In the genomic region with DNA sequence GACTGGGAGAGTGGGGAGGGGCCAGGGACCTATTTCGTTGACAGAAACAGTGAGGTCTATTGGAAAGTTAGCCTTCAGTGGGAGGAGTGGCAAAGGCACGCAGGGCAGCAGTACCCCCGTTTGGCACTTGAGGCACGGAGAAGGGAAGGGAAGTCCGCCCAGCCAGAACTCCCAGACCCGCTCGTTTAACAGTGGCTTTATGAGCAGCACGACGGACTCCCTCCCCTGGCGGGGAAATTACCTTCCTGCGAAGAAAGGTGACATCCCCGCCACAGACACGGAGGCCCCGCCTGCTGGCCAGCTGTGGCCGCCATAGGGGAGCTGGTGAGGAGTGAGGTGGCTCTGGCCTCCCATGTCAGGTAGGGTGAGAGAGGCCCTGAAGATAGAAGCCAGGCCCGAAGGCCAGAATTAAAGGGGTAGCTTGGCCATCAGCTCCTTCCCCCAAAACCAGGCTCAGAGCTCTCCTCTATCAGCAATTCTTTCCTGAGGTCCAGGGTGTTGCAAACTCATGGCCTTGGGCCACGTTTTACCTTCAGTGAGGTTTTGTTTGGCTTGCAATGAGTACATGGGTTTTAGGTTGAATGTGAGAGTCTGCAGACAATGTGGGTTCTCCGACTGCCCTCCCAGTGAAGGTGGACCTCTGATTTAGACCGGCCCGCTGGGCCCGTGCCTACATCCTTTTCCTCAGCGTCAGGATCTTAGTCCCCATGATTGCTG, we compare ENCODE assay signal across 9 cellular contexts.
A peak's percentile ranks its signal among the peaks of the same experiment; 100 is the strongest.
DNase-seq lines count a peak whose midpoint lies in the region; ATAC-seq and TF ChIP-seq lines count a peak whose summit lies in the region.
"Had no signal": no experiment of that assay in that cellular context is flagged by ENCODE, and none has a peak within 500 bp of the region (broad histone marks: within the 10 kb centered on the region; RNA-seq: fewer than 3 reads in every experiment).

No MANE protein-coding gene starts in this region.

- peaks cover 51% of the 10 kb centered on the region for H3K4me1 ChIP-seq in left ventricle myocardium inferior
- peaks cover 25% of the 10 kb centered on the region for H3K4me1 ChIP-seq in NT2/D1 (ENCODE audit: insufficient read depth, insufficient read length)

- H3K4me3 Mint-ChIP-seq in type B pancreatic cell: peak overlapping the region; percentile 75

- peak overlapping the region; percentile 72 for H3K9ac ChIP-seq in NT2/D1 (ENCODE audit: insufficient read length, low read depth)

- ATAC-seq in left ventricle myocardium superior: no peak

- H3K4me3 ChIP-seq in left ventricle myocardium inferior (peak overlapping the region; percentile 57), NT2/D1 (ENCODE audit: insufficient read length, low read depth) (peak overlapping the region; percentile 39), iPS-11a (ENCODE audit: low read depth, low read length) (peak overlapping the region; percentile 37)

- intact Hi-C loops in left ventricle myocardium inferior (cut with micrococcal nuclease) (no loop called here), left ventricle myocardium superior (cut with micrococcal nuclease) (no loop called here)

- no peak for DNase-seq in left ventricle myocardium inferior
- DNase-seq in left ventricle myocardium superior: no peak
- DNase-seq in NT2/D1 (ENCODE audit: low read depth, low spot score): no peak
- no peak for DNase-seq in type B pancreatic cell (ENCODE audit: extremely low spot score, unreplicated experiment)
- no peak for DNase-seq in H4 (ENCODE audit: low spot score)
- DNase-seq in NCI-H2107 (lab: John Stamatoyannopoulos, UW): no peak
- DNase-seq in HUDEP-2 (lab: John Stamatoyannopoulos, UW; ENCODE audit: unreplicated experiment in 76 of 76): no peak

- TF ChIP-seq CTCF in left ventricle myocardium inferior (IDR thresholded peaks at IDR 0.05; ENCODE audit: borderline replicate concordance) (no peak), type B pancreatic cell (conservative IDR thresholded peaks at IDR 0.05) (no peak)

- H3K36me3 Mint-ChIP-seq in type B pancreatic cell: no peaks in the 10 kb centered on the region

- H3K36me3 ChIP-seq in left ventricle myocardium inferior (no peaks in the 10 kb centered on the region), NT2/D1 (ENCODE audit: insufficient read depth, insufficient read length, low read length) (no peaks in the 10 kb centered on the region)

- peak overlapping the region; percentile 58 for H3K27ac Mint-ChIP-seq in type B pancreatic cell

- no peaks in the 10 kb centered on the region for H3K9me3 Mint-ChIP-seq in type B pancreatic cell

- no peaks in the 10 kb centered on the region for H3K9me3 ChIP-seq in left ventricle myocardium inferior (replicated peaks)
- peaks cover 5% of the 10 kb centered on the region; the same call in 1 of the 2 replicates for H3K9me3 ChIP-seq in NT2/D1 (ENCODE audit: insufficient read depth, low read length)

- H3K27me3 ChIP-seq in left ventricle myocardium inferior (ENCODE audit: low read depth) (peaks cover 59% of the 10 kb centered on the region), NT2/D1 (ENCODE audit: insufficient read depth, insufficient read length) (no peaks in the 10 kb centered on the region)

- peaks cover 48% of the 10 kb centered on the region for H3K27me3 Mint-ChIP-seq in type B pancreatic cell

- peaks cover 17% of the 10 kb centered on the region for H3K4me1 Mint-ChIP-seq in type B pancreatic cell (ENCODE audit: unreplicated experiment)

- peak overlapping the region; percentile 92 for H3K27ac ChIP-seq in left ventricle myocardium inferior (replicated peaks)
- H3K27ac ChIP-seq: HL-60 had no signal
